Comparison of ENCODE assay signal across 9 cellular contexts in the genomic region with DNA sequence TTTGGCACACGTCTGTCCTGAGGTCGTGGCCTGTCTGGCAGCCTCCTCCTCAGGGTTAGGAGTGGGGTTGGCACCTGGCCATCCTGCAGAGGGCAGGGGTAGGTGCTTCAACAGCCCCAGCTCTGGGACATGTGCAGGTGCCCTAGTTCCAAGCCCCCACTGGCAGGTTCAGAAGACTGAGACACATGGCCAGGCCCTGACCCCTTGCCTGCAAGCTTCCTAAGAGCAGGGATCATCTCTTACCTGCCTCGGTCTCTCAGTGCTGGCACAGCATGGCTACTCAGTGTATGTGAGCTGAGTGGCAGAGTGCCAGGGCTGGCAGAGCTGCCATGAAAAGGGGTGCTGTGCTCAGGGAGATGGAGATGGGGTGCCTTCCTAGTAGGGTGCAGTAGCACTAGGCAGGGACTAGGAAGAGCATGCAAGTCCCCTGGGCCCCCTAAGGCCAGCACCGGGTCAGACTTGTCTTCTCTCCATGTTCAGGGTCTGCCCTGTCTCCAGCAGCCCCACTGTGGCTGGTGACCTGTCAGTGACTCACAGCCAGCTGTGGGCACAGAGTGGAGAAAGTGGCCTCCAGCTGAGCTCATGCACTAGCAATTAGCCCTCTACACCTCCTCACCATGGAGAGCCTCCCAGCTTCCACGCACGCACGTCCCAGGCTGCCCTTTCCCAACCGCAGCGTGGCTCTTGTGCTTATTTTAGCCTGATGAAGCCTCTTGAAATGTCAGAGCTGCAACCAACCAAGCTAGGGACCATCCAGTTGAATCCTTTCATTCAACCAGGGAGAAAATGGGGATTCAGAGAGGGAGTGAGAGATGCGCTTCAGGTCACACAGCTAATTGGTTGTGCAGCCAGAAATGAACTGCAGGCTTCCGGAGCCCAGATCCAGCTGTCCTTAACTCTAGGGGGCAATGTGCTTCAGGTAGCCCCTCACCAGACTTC.
DNase-seq lines count a peak whose midpoint lies in the region; ATAC-seq and TF ChIP-seq lines count a peak whose summit lies in the region.
"Had no signal": no experiment of that assay in that cellular context is flagged by ENCODE, and none has a peak within 500 bp of the region (broad histone marks: within the 10 kb centered on the region; RNA-seq: fewer than 3 reads in every experiment).

No MANE protein-coding gene starts in this region.

- H2BK120ac ChIP-seq in H9 (ENCODE audit: low read depth, low read length, poor library complexity, severe bottlenecking): no peak overlapping the region

- H3K18ac ChIP-seq in H9 (ENCODE audit: insufficient read length, low read depth, low read length): no peak overlapping the region

- H3K9ac ChIP-seq in H9 (ENCODE audit: extremely low read depth, insufficient read length, low read length): no peak overlapping the region

- peaks cover 6% of the 10 kb centered on the region for H3K27me3 Mint-ChIP-seq in H9 (ENCODE audit: low read depth)
- H3K27me3 Mint-ChIP-seq in nephron progenitor cell (ENCODE audit: low read depth, poor library complexity): peaks cover 29% of the 10 kb centered on the region

- H3K14ac ChIP-seq in H9 (ENCODE audit: insufficient read depth, low read length): no peak overlapping the region

- H3K9me3 ChIP-seq in H9 (ENCODE audit: control insufficient read depth, low read depth, low read length): no peaks in the 10 kb centered on the region

- H2BK20ac ChIP-seq in H9 (ENCODE audit: low read depth, low read length, poor library complexity, severe bottlenecking): no peak overlapping the region

- no peak overlapping the region for H2BK12ac ChIP-seq in H9 (ENCODE audit: insufficient read length, low read depth, low read length)

- H3K4me3 ChIP-seq in retinal pigment epithelial cell (ENCODE audit: low read length): no peak overlapping the region

- H3K4me1 Mint-ChIP-seq in H9 (peaks cover 39 to 50% of the 10 kb centered on the region in 2 experiments), nephron progenitor cell (peaks cover 35% of the 10 kb centered on the region)

- H3K56ac ChIP-seq in H9 (ENCODE audit: insufficient read length, low read depth, low read length): no peak overlapping the region

- peak; percentile 18 for TF ChIP-seq POLR2A in erythroblast (IDR thresholded peaks at IDR 0.05; ENCODE audit: low read length)

- H4K91ac ChIP-seq in H9 (ENCODE audit: insufficient read length, low read depth, low read length): no peak overlapping the region

- no peak overlapping the region for H4K5ac ChIP-seq in H9 (ENCODE audit: insufficient read length, low read depth, low read length)

- H3K27ac ChIP-seq in H9 (ENCODE audit: insufficient read length, low read depth, low read length): no peak overlapping the region

- H3K36me3 Mint-ChIP-seq in H9 (ENCODE audit: insufficient read depth in 1 of 3, low read depth in 3 of 3) (no peaks in the 10 kb centered on the region; a peak in 1 of 7 replicates), nephron progenitor cell (ENCODE audit: low read depth) (no peaks in the 10 kb centered on the region)
- H3K36me3 Mint-ChIP-seq: activated naive CD8-positive, alpha-beta T cell had no signal

- H4K8ac ChIP-seq in H9 (replicated peaks; ENCODE audit: insufficient read length, low read depth, low read length): no peak overlapping the region

- no peak for ATAC-seq in HG02763 (IDR thresholded peaks at IDR 0.05; ENCODE audit: unreplicated experiment)
- ATAC-seq in HG03095 (IDR thresholded peaks at IDR 0.05; ENCODE audit: unreplicated experiment): no peak

- no CpG with 5 or more reads among the region's 11 CpGs for WGBS in H9 (ENCODE audit: extremely low coverage, insufficient read length, low lambda C conversion rate)

- no peak overlapping the region for H2BK15ac ChIP-seq in H9 (ENCODE audit: low read depth, low read length)

- H2AFZ ChIP-seq in H9 (ENCODE audit: low read length): no peak overlapping the region

- no peak overlapping the region for H3K4ac ChIP-seq in H9 (ENCODE audit: low read depth, low read length)

- no peak overlapping the region for H3K4me2 ChIP-seq in H9 (ENCODE audit: insufficient read depth, insufficient read length, low read length)

- H2BK5ac ChIP-seq in H9 (ENCODE audit: insufficient read length, low read length): no peak overlapping the region

- H3K27me3 ChIP-seq in H9 (ENCODE audit: insufficient read depth, low read length): no peaks in the 10 kb centered on the region

- H4K20me1 ChIP-seq in H9 (ENCODE audit: control insufficient read depth, insufficient read depth, insufficient read length): no peaks in the 10 kb centered on the region

- no peaks in the 10 kb centered on the region; the same call in 1 of the 2 replicates for H3K4me1 ChIP-seq in H9 (ENCODE audit: insufficient read depth, low read length)

- H3K27ac Mint-ChIP-seq in H9 (no peak overlapping the region; a peak in 1 of 7 replicates), nephron progenitor cell (no peak overlapping the region)
- H3K27ac Mint-ChIP-seq: activated naive CD8-positive, alpha-beta T cell had no signal

- peaks cover 0 to 4% of the 10 kb centered on the region in 2 experiments; a peak in 1 of 5 replicates for H3K9me3 Mint-ChIP-seq in H9
- no peaks in the 10 kb centered on the region for H3K9me3 Mint-ChIP-seq in nephron progenitor cell

- DNase-seq in H9 (no peak), NOMO-1 treated with DMSO at 0.1 percent for 48 hours (lab: John Stamatoyannopoulos, UW; ENCODE audit: unreplicated experiment) (peak; percentile 64), erythroblast (lab: John Stamatoyannopoulos, UW) (no peak), retinal pigment epithelial cell (ENCODE audit: low read depth) (no peak), nephron progenitor cell (no peak), cerebellum (ENCODE audit: low spot score) (no peak)

- no peak overlapping the region for H3T11ph ChIP-seq in H9 (ENCODE audit: low read length)

- H2AK5ac ChIP-seq in H9 (ENCODE audit: insufficient read length, low read length): no peak overlapping the region

- H3K4me3 Mint-ChIP-seq in H9: no peak overlapping the region
- H3K4me3 Mint-ChIP-seq in nephron progenitor cell: no peak overlapping the region
- H3K4me3 Mint-ChIP-seq: activated naive CD8-positive, alpha-beta T cell had no signal

- no peak overlapping the region for H3K23ac ChIP-seq in H9 (ENCODE audit: insufficient read length, low read depth, low read length)

- no peaks in the 10 kb centered on the region for H3K79me1 ChIP-seq in H9 (ENCODE audit: insufficient read depth, low read depth, low read length, poor library complexity, severe bottlenecking)

- TF ChIP-seq CTCF in H9 (conservative IDR thresholded peaks at IDR 0.05): peak; percentile 22; the same call in 1 of the 3 replicates
- peak; percentile 14 for TF ChIP-seq CTCF in retinal pigment epithelial cell (conservative IDR thresholded peaks at IDR 0.05; ENCODE audit: low read depth, low read length)
- no peak for TF ChIP-seq CTCF in nephron progenitor cell (IDR thresholded peaks at IDR 0.05)

- no peaks in the 10 kb centered on the region for H3K23me2 ChIP-seq in H9 (ENCODE audit: insufficient read length, low read depth, low read length, poor library complexity, severe bottlenecking)

- no peaks in the 10 kb centered on the region for H3K79me2 ChIP-seq in H9 (ENCODE audit: insufficient read depth, low read length)
